17 cellular contexts compared by ENCODE assay signal in genomic region chr3:105851176-105851575, GRCh38.
"Had no signal": no experiment of that assay in that cellular context is flagged by ENCODE, and none has a peak within 500 bp of the region (broad histone marks: within the 10 kb centered on the region; RNA-seq: fewer than 3 reads in every experiment).

No MANE protein-coding gene starts in this region.

- H3K36me3 ChIP-seq: prostate gland had no signal

- ATAC-seq: activated naive CD4-positive, alpha-beta T cell treated with anti-CD3 and anti-CD28 coated beads, Interleukin-2, amount 50 U/mL, for 72 hours; heart left ventricle; left lobe of liver; T-helper 17 cell had no signal

- H3K27ac Mint-ChIP-seq: activated naive CD4-positive, alpha-beta T cell treated with anti-CD3 and anti-CD28 coated beads, Interleukin-2, amount 50 U/mL, for 72 hours; nephron; T-helper 17 cell had no signal

- H3K4me3 ChIP-seq: ascending aorta, coronary artery, heart left ventricle, prostate gland, right lobe of liver, SK-N-MC, suprapubic skin, upper lobe of left lung had no signal

- H3K27ac ChIP-seq: ascending aorta, coronary artery, heart left ventricle, prostate gland, right lobe of liver, SK-N-MC, suprapubic skin, upper lobe of left lung had no signal

- H3K27me3 Mint-ChIP-seq: T-helper 17 cell had no signal

- H3K9me3 ChIP-seq: ascending aorta, heart left ventricle, prostate gland, right lobe of liver, suprapubic skin, upper lobe of left lung had no signal

- H3K9me3 Mint-ChIP-seq: nephron had no signal

- DNase-seq: activated CD4-positive, alpha-beta T cell treated with anti-CD3 and anti-CD28 coated beads, Interleukin-2, amount 50 U/mL, for 4 hours; activated CD8-positive, alpha-beta memory T cell treated with anti-CD3 and anti-CD28 coated beads, Interleukin-2, amount 50 U/mL, for 4 hours; effector CD4-positive, alpha-beta T cell; foreskin melanocyte; heart left ventricle; right lobe of liver; stimulated activated naive CD4-positive, alpha-beta T cell; T-helper 17 cell; upper lobe of left lung had no signal

- H3K27me3 ChIP-seq: ascending aorta, heart left ventricle, right lobe of liver, suprapubic skin, upper lobe of left lung had no signal

- H3K4me3 Mint-ChIP-seq: nephron, T-helper 17 cell had no signal
